Comparison of ENCODE assay signal across 1 cellular context in genomic region chr1:154974808-154975408, GRCh38.
TF ChIP-seq lines count a peak whose summit lies in the region.

No MANE protein-coding gene starts in this region.

TF ChIP-seq in K562, 482 proteins besides CTCF, POLR2A, EP300 and RAD21 (continued from another document and continues in another):
- TF ChIP-seq POLR2H (tag; IDR thresholded peaks at IDR 0.05; ENCODE audit: low read depth) (peak; percentile 32), REST (CRISPR knock-in tag; IDR thresholded peaks at IDR 0.05; ENCODE audit: low read depth) (0 out of 2 replicates have a peak, but pooled peaks have one; percentile 58), SPI1 (IDR thresholded peaks at IDR 0.05; ENCODE audit: borderline replicate concordance, low read depth, low read length) (peak; percentile 60), ZNF717 (CRISPR knock-in tag; IDR thresholded peaks at IDR 0.05) (no peak), SMAD3 (CRISPR knock-in tag; conservative IDR thresholded peaks at IDR 0.05) (0 out of 2 replicates have a peak, but pooled peaks have one; percentile 23), ZBTB7A (IDR thresholded peaks at IDR 0.05; ENCODE audit: borderline replicate concordance, control insufficient read depth, low read depth, low read length) (peak; percentile 90; the same call in 1 of the 2 replicates), CBFA2T2 (conservative IDR thresholded peaks at IDR 0.05) (no peak), TAF7 (tag; IDR thresholded peaks at IDR 0.05) (peak; percentile 65), RBM34 (IDR thresholded peaks at IDR 0.05; ENCODE audit: borderline replicate concordance, insufficient read depth, low read length) (no peak), GTF3C2 (IDR thresholded peaks at IDR 0.05; ENCODE audit: borderline replicate concordance, extremely low read depth, insufficient read length) (no peak), FOXK2 (conservative IDR thresholded peaks at IDR 0.05 in 1 of 2, IDR thresholded peaks at IDR 0.05 in 1 of 2; ENCODE audit: low read depth in 2 of 2) (peak in 1 of 2 experiments; percentile 63; a peak in 2 of 4 replicates), HDAC2 (IDR thresholded peaks at IDR 0.05) (no peak), TRIM28 (IDR thresholded peaks at IDR 0.05) (no peak), NR4A1 (CRISPR knock-in tag; IDR thresholded peaks at IDR 0.05) (0 out of 2 replicates have a peak, but pooled peaks have one; percentile 0), NR4A1 (tag; IDR thresholded peaks at IDR 0.05) (no peak), ATF2 (CRISPR knock-in tag; IDR thresholded peaks at IDR 0.05) (no peak), RERE (CRISPR knock-in tag; IDR thresholded peaks at IDR 0.05; ENCODE audit: borderline replicate concordance) (0 out of 2 replicates have a peak, but pooled peaks have one; percentile 71), MTA1 (IDR thresholded peaks at IDR 0.05; ENCODE audit: borderline replicate concordance) (no peak), ZNF785 (CRISPR knock-in tag; IDR thresholded peaks at IDR 0.05) (no peak), AFF1 (IDR thresholded peaks at IDR 0.05; ENCODE audit: low read depth in 1 of 2, partially characterized antibody in 2 of 2) (peak in 1 of 2 experiments; percentile 19), GATAD2B (IDR thresholded peaks at IDR 0.05; ENCODE audit: borderline replicate concordance) (no peak), TEAD4 (IDR thresholded peaks at IDR 0.05; ENCODE audit: low read length) (no peak), TEAD4 (CRISPR knock-in tag; IDR thresholded peaks at IDR 0.05; ENCODE audit: borderline replicate concordance) (no peak), ZNF407 (IDR thresholded peaks at IDR 0.05; ENCODE audit: low read depth) (no peak), ZNF589 (CRISPR knock-in tag; IDR thresholded peaks at IDR 0.05; ENCODE audit: low read depth) (no peak), NFE2L1 (tag; IDR thresholded peaks at IDR 0.05; ENCODE audit: borderline replicate concordance, low read depth) (no peak)
